ENCODE assay signal across 10 cellular contexts in genomic region chr9:115211413-115212204, GRCh38.
DNase-seq lines count a peak whose midpoint lies in the region; ATAC-seq, FAIRE-seq and TF ChIP-seq lines count a peak whose summit lies in the region.
"Had no signal": no experiment of that assay in that cellular context is flagged by ENCODE, and none has a peak within 500 bp of the region (broad histone marks: within the 10 kb centered on the region; RNA-seq: fewer than 3 reads in every experiment).

No MANE protein-coding gene starts in this region.

- CTCF ChIA-PET in PC-9 (lab: Charles Lee) = no interaction called here

- no peaks in the 10 kb centered on the region for H3K9me3 ChIP-seq in lower lobe of right lung
- H3K9me3 ChIP-seq in PC-9 (ENCODE audit: insufficient read depth, low read depth) = no peaks in the 10 kb centered on the region

- TF ChIP-seq CTCF in lower lobe of right lung (IDR thresholded peaks at IDR 0.05) (no peak), PC-9 (conservative IDR thresholded peaks at IDR 0.05) (no peak)

- H3K79me2 ChIP-seq in PC-9 (ENCODE audit: low read depth) = no peaks in the 10 kb centered on the region

- no peak for DNase-seq in GM18507 (ENCODE audit: extremely low spot score, insufficient read length, low read depth)
- peak; percentile 54 for DNase-seq in HCEC 1CT
- no peak for DNase-seq in lower lobe of right lung
- no peak for DNase-seq in PC-9
- no peak for DNase-seq in activated naive CD4-positive, alpha-beta T cell (lab: John Stamatoyannopoulos, UW)
- no peak for DNase-seq in COR-L47 (lab: John Stamatoyannopoulos, UW)
- no peak for DNase-seq in posterior vena cava (ENCODE audit: low spot score)
- DNase-seq: NCI-H446 treated with DMSO at 0.1 percent for 48 hours; stimulated activated CD4-positive, alpha-beta T cell treated with anti-CD3 and anti-CD28 coated beads, Interleukin-4, amount 100 ng/mL, for 4 hours had no signal

- no peak overlapping the region for H3K27ac ChIP-seq in lower lobe of right lung
- H3K27ac ChIP-seq in PC-9 = no peak overlapping the region

- no peaks in the 10 kb centered on the region for H3K27me3 ChIP-seq in lower lobe of right lung (ENCODE audit: low read depth)
- H3K27me3 ChIP-seq in PC-9 (ENCODE audit: insufficient read depth, low read depth) = no peaks in the 10 kb centered on the region

- intact Hi-C loops in lower lobe of right lung (cut with DNase I) (no loop called here), PC-9 (cut with micrococcal nuclease; ENCODE audit: unreplicated experiment) (loop anchor here (5.0 kb wide), 1 partner anchor 89 kb away; no protein-coding TSS in a partner anchor), posterior vena cava (cut with DNase I) (no loop called here)

- peaks cover 34 to 44% (median 41%) of the 10 kb centered on the region in 3 donors for H3K4me1 Mint-ChIP-seq in IgD-negative memory B cell

- H3K9me2 ChIP-seq in PC-9 (ENCODE audit: insufficient read depth) = no peaks in the 10 kb centered on the region

- peaks cover 1% of the 10 kb centered on the region for H3K27me3 Mint-ChIP-seq in IgD-negative memory B cell

- H3K36me3 ChIP-seq in lower lobe of right lung (no peaks in the 10 kb centered on the region), PC-9 (ENCODE audit: low read depth) (no peaks in the 10 kb centered on the region)

- H3K4me3 ChIP-seq in lower lobe of right lung = no peak overlapping the region
- H3K4me3 ChIP-seq in PC-9 = no peak overlapping the region

- H4K20me1 ChIP-seq in PC-9 (ENCODE audit: insufficient read depth) = no peaks in the 10 kb centered on the region

- H2AFZ ChIP-seq in PC-9 = no peak overlapping the region

- POLR2A ChIA-PET in PC-9 (lab: Charles Lee; ENCODE audit: unreplicated experiment) = no interaction called here

- ATAC-seq in lower lobe of right lung = peak; percentile 53 to 55

- peaks cover 3% of the 10 kb centered on the region; the same call in 1 of the 2 replicates for H3F3A ChIP-seq in PC-9 (ENCODE audit: insufficient read depth, low read depth)

- H3K4me1 ChIP-seq in lower lobe of right lung (peaks cover 16% of the 10 kb centered on the region), PC-9 (replicated peaks; ENCODE audit: insufficient read depth) (peaks cover 17% of the 10 kb centered on the region)

- no peak overlapping the region for H3K4me2 ChIP-seq in PC-9

- FAIRE-seq in GM18507 (lab: Jason Lieb, UNC) = peak; percentile 85

- H3K9me3 Mint-ChIP-seq in IgD-negative memory B cell = no peaks in the 10 kb centered on the region

- no TSS peak for BruUV-seq in PC-9 (replicated peaks; lab: Mats Ljungman, UMichigan)

- peak overlapping the region in 3 of 4 donors; percentile 59 to 76 (median 63) for H3K4me3 Mint-ChIP-seq in IgD-negative memory B cell

- no peaks in the 10 kb centered on the region for H3K36me3 Mint-ChIP-seq in IgD-negative memory B cell

- H3K27ac Mint-ChIP-seq in IgD-negative memory B cell = no peak overlapping the region
